Comparison of ENCODE assay signal across 8 cellular contexts in the genomic region with DNA sequence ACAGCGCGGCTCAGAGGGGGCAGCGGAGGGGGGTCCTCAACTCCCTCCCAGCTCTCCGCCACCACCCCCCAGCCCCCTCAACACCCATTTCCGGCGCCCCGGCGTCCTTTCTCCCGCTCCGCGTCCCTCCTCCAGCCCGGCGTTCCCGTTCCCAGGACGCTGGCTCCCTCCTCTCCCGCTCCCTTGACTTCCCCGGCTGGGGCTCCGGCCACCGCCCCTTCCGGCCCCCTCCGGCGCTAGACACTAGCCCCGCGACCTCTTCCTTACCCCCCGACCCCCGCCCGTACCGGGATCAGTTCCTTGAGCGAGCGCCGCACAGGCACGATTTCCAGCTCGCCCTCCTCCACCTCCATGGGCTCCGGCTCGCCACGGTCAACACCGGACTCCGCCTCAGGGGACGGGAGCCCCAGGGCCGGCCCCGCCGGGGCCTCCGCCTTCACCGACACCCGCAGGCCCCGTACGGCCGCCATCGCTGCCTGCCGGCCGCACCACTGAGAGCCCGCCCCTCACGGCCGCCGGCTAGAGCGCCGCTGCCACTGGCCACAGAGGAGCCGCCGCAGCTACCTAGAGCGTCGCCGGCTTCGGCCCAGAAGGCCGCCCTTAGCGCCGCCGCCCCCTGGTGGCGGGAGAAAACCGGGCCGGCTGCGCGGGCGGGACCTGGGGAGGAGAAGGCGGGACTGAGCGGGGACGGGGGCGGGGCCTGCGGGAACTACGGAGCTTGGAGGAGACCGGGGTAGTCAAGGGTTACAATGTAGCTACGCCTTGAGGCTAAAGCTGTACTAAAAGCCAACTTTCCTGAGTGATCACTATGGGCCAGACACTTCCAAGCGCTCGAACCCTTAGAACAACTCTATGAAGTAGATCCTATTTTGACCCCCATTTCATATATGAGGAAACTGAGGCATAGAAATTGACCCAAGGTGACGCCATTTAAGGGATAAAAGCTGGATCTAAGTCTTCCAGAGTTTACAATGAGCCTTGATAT. TPM values are rescaled to one million over a fixed set of nuclear protein-coding genes. Genes with fewer than 3 reads are reported as not detected.
DNase-seq lines count a peak whose midpoint lies in the region; ATAC-seq and TF ChIP-seq lines count a peak whose summit lies in the region.

TSS of gene NCBP3 (minus strand) at position 493 of the 985 bp plus-strand sequence. CDS start at position 470, 23 bp downstream.

- H3K4me3 Mint-ChIP-seq in HFFc6 = peak within 1 kb of the TSS; percentile 99

- H3K4me1 Mint-ChIP-seq in HFFc6 (ENCODE audit: low read depth) = peaks cover 27% of the 10 kb centered on the region

- peaks cover 8% of the 10 kb centered on the region for H3K36me3 Mint-ChIP-seq in HFFc6 (ENCODE audit: low read depth)

- peak within 1 kb of the TSS; percentile 85 for H3K27ac Mint-ChIP-seq in HFFc6

- TF ChIP-seq CTCF in GM10266 (IDR thresholded peaks at IDR 0.05; ENCODE audit: control insufficient read depth, insufficient read depth, low read depth, missing control alignments) (peak; percentile 91), HFFc6 (IDR thresholded peaks at IDR 0.05) (peak; percentile 98), omental fat pad (IDR thresholded peaks at IDR 0.05) (peak in 2 of 3 donors; percentile 85 to 92)

- H3K27me3 Mint-ChIP-seq in HFFc6 (ENCODE audit: insufficient read depth) = 0 out of 2 replicates have a peak, but pooled peaks cover 7% of the 10 kb centered on the region

- DNase-seq in GM10266 (ENCODE audit: extremely low spot score) (peak; percentile 98), HFFc6 (peak; percentile 81), NAMALWA (ENCODE audit: low spot score) (peak; percentile 87), globus pallidus (ENCODE audit: low spot score) (peak; percentile 91), omental fat pad (ENCODE audit: low spot score) (peak; percentile 72)
- peak; percentile 91 for DNase-seq in activated naive CD4-positive, alpha-beta T cell treated with anti-CD3 and anti-CD28 coated beads, Interleukin-2, amount 50 U/mL, for 16 hours

- no peaks in the 10 kb centered on the region for H3K9me3 Mint-ChIP-seq in HFFc6

- H3K27ac ChIP-seq in temporal lobe (ENCODE audit: low read depth, low read length) = peak within 1 kb of the TSS; percentile 74

- ATAC-seq in SK-N-SH treated with all-trans-retinoic acid at 6 μM for 48 hours = peak; percentile 99
- ATAC-seq in omental fat pad (ENCODE audit: low FRiP score) = peak; percentile 100

TF ChIP-seq in SK-N-SH treated with all-trans-retinoic acid at 6 μM for 48 hours, 23 proteins besides CTCF, POLR2A, EP300 and RAD21:
- TF ChIP-seq, protein P1, sequence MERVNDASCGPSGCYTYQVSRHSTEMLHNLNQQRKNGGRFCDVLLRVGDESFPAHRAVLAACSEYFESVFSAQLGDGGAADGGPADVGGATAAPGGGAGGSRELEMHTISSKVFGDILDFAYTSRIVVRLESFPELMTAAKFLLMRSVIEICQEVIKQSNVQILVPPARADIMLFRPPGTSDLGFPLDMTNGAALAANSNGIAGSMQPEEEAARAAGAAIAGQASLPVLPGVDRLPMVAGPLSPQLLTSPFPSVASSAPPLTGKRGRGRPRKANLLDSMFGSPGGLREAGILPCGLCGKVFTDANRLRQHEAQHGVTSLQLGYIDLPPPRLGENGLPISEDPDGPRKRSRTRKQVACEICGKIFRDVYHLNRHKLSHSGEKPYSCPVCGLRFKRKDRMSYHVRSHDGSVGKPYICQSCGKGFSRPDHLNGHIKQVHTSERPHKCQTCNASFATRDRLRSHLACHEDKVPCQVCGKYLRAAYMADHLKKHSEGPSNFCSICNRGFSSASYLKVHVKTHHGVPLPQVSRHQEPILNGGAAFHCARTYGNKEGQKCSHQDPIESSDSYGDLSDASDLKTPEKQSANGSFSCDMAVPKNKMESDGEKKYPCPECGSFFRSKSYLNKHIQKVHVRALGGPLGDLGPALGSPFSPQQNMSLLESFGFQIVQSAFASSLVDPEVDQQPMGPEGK (CRISPR knock-in tag; IDR thresholded peaks at IDR 0.05; ENCODE audit: borderline replicate concordance) = peak; percentile 75
- TF ChIP-seq ZFP3 (CRISPR knock-in tag; IDR thresholded peaks at IDR 0.05) = 0 out of 2 replicates have a peak, but pooled peaks have one; percentile 15
- TF ChIP-seq, protein P2, sequence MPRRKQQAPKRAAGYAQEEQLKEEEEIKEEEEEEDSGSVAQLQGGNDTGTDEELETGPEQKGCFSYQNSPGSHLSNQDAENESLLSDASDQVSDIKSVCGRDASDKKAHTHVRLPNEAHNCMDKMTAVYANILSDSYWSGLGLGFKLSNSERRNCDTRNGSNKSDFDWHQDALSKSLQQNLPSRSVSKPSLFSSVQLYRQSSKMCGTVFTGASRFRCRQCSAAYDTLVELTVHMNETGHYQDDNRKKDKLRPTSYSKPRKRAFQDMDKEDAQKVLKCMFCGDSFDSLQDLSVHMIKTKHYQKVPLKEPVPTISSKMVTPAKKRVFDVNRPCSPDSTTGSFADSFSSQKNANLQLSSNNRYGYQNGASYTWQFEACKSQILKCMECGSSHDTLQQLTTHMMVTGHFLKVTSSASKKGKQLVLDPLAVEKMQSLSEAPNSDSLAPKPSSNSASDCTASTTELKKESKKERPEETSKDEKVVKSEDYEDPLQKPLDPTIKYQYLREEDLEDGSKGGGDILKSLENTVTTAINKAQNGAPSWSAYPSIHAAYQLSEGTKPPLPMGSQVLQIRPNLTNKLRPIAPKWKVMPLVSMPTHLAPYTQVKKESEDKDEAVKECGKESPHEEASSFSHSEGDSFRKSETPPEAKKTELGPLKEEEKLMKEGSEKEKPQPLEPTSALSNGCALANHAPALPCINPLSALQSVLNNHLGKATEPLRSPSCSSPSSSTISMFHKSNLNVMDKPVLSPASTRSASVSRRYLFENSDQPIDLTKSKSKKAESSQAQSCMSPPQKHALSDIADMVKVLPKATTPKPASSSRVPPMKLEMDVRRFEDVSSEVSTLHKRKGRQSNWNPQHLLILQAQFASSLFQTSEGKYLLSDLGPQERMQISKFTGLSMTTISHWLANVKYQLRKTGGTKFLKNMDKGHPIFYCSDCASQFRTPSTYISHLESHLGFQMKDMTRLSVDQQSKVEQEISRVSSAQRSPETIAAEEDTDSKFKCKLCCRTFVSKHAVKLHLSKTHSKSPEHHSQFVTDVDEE (CRISPR knock-in tag; IDR thresholded peaks at IDR 0.05) = no peak
TF ChIP-seq in SK-N-SH treated with all-trans-retinoic acid at 6 μM for 48 hours: peak in this region for 2.

RNA-seq across cellular contexts. Expression of gene NCBP3, which starts in this region (rescaled TPM):
- 10 to 100 TPM; 22.4 to 28.6 (median 25.3) TPM for total RNA-seq in HFFc6 (2021; fragmentation: NEBNext Ultra II Directional; extraction: Animal tissue kit (Norgen Biotek cat#: 25700))
- 10 to 100 TPM; 16.3 to 31.9 (median 23.9) TPM for total RNA-seq in omental fat pad
- total RNA-seq in temporal lobe = 21.6 TPM

Comparison
In these comparisons a context has a peak if more than half of its experiments do, and no peak if none do; other contexts are left out.
1. Peak in every context shown above with its lines: DNase-seq, ATAC-seq and H3K27ac ChIP-seq.